1 cellular context compared by ENCODE assay signal in genomic region chr14:93375673-93376156, GRCh38.
TF ChIP-seq lines count a peak whose summit lies in the region.

No MANE protein-coding gene starts in this region.

TF ChIP-seq in WTC11, 78 proteins besides CTCF, POLR2A, EP300 and RAD21 (continued from another document):
- no peak for TF ChIP-seq STAT6 (CRISPR knock-in tag; conservative IDR thresholded peaks at IDR 0.05; ENCODE audit: low read depth)
- TF ChIP-seq MXD4 (CRISPR knock-in tag; IDR thresholded peaks at IDR 0.05; ENCODE audit: borderline replicate concordance) = no peak
- no peak for TF ChIP-seq FOXK1 (CRISPR knock-in tag; IDR thresholded peaks at IDR 0.05)
- TF ChIP-seq ZNF671 (CRISPR knock-in tag; IDR thresholded peaks at IDR 0.05) = no peak
- no peak for TF ChIP-seq ZNF232 (CRISPR knock-in tag; IDR thresholded peaks at IDR 0.05)
- no peak for TF ChIP-seq PREB (CRISPR knock-in tag; IDR thresholded peaks at IDR 0.05; ENCODE audit: borderline replicate concordance)
- no peak for TF ChIP-seq TEAD1 (CRISPR knock-in tag; IDR thresholded peaks at IDR 0.05)
